ENCODE assay signal across 8 cellular contexts in genomic region chr1:71046891-71047634, GRCh38. TPM values are rescaled to one million over a fixed set of nuclear protein-coding genes. Genes with fewer than 3 reads are reported as not detected.
DNase-seq lines count a peak whose midpoint lies in the region; ATAC-seq, FAIRE-seq and TF ChIP-seq lines count a peak whose summit lies in the region.

No MANE protein-coding gene starts in this region.

- peak; percentile 42 to 44 for ATAC-seq in activated CD4-positive, CD25-positive, alpha-beta regulatory T cell treated with anti-CD3 and anti-CD28 coated beads, Interleukin-2, amount 50 U/mL, for 24 hours
- ATAC-seq in central memory CD8-positive, alpha-beta T cell (replicated peaks; ENCODE audit: extremely low read depth, poor library complexity, severe bottlenecking), result peak; percentile 27
- peak; percentile 38 for ATAC-seq in HepG2

- no peak overlapping the region for H3K27ac Mint-ChIP-seq in central memory CD8-positive, alpha-beta T cell (ENCODE audit: low read depth)

- no peak for DNase-seq in activated CD4-positive, CD25-positive, alpha-beta regulatory T cell (lab: John Stamatoyannopoulos, UW)
- DNase-seq in MM.1S (no peak), HepG2 (ENCODE audit: low spot score) (no peak), testis (no peak), Karpas-422 (no peak)
- no peak for DNase-seq in central memory CD8-positive, alpha-beta T cell (ENCODE audit: low spot score in 2 of 2)
- DNase-seq in effector CD4-positive, alpha-beta T cell, result no peak

- H3K36me3 ChIP-seq in MM.1S (replicated peaks; ENCODE audit: insufficient read depth, low read length), result no peaks in the 10 kb centered on the region
- no peaks in the 10 kb centered on the region for H3K36me3 ChIP-seq in HepG2 (replicated peaks in 1 of 2; ENCODE audit: control insufficient read depth in 1 of 2, insufficient read depth in 2 of 2, low read length in 2 of 2)
- H3K36me3 ChIP-seq in testis (ENCODE audit: low read depth, missing control alignments), result no peaks in the 10 kb centered on the region
- no peaks in the 10 kb centered on the region for H3K36me3 ChIP-seq in Karpas-422 (ENCODE audit: insufficient read depth, low read length)

- no TSS peak for BruUV-seq in HepG2 (replicated peaks; lab: Mats Ljungman, UMichigan)

- H3K27ac ChIP-seq in MM.1S (ENCODE audit: low read length), result no peak overlapping the region
- H3K27ac ChIP-seq in HepG2 (ENCODE audit: extremely low read length, insufficient read depth, low read length), result no peak overlapping the region
- H3K27ac ChIP-seq in testis, result no peak overlapping the region
- no peak overlapping the region for H3K27ac ChIP-seq in Karpas-422 (ENCODE audit: low read length)

- H3K9ac ChIP-seq in MM.1S (ENCODE audit: low read length), result no peak overlapping the region
- no peak overlapping the region for H3K9ac ChIP-seq in HepG2 (ENCODE audit: insufficient read depth, low read depth, low read length)
- H3K9ac ChIP-seq in Karpas-422 (ENCODE audit: low read length), result no peak overlapping the region

- no peaks in the 10 kb centered on the region for H3K36me3 Mint-ChIP-seq in central memory CD8-positive, alpha-beta T cell (ENCODE audit: insufficient read depth)

- peaks cover 47% of the 10 kb centered on the region for H3K27me3 Mint-ChIP-seq in central memory CD8-positive, alpha-beta T cell

- TF ChIP-seq EP300 in HepG2 (IDR thresholded peaks at IDR 0.05; ENCODE audit: low read depth in 2 of 2, low read length in 2 of 2) (no peak), HepG2 (CRISPR knock-in tag; IDR thresholded peaks at IDR 0.05; ENCODE audit: borderline replicate concordance) (no peak)

- peak overlapping the region; percentile 8; the same call in 1 of the 2 replicates for H3K4me3 ChIP-seq in MM.1S (ENCODE audit: low read length)
- H3K4me3 ChIP-seq in HepG2 (replicated peaks in 1 of 3; ENCODE audit: insufficient read depth in 1 of 3, low read depth in 2 of 3, low read length in 3 of 3), result peak overlapping the region; percentile 33 to 66 (median 47); a peak in 5 of 6 replicates
- peak overlapping the region; percentile 46 to 63 for H3K4me3 ChIP-seq in testis
- H3K4me3 ChIP-seq in Karpas-422 (ENCODE audit: low read length), result no peak overlapping the region

- CTCF ChIA-PET in HepG2 (lab: Yijun Ruan, JAX; ENCODE audit: low intra/inter-chr PET ratio, low total read pairs), result no interaction called here

- no peaks in the 10 kb centered on the region for H3K9me3 Mint-ChIP-seq in central memory CD8-positive, alpha-beta T cell

- H3K9me3 ChIP-seq in MM.1S (replicated peaks; ENCODE audit: insufficient read depth, low read length), result no peaks in the 10 kb centered on the region
- no peaks in the 10 kb centered on the region for H3K9me3 ChIP-seq in HepG2 (ENCODE audit: low read length)
- H3K9me3 ChIP-seq in testis, result no peaks in the 10 kb centered on the region
- H3K9me3 ChIP-seq in Karpas-422 (ENCODE audit: low read length), result no peaks in the 10 kb centered on the region

- H3K27me3 ChIP-seq in MM.1S (replicated peaks; ENCODE audit: insufficient read depth, low read length) (no peaks in the 10 kb centered on the region; the same call in 1 of the 2 replicates), HepG2 (ENCODE audit: control insufficient read depth in 1 of 2, insufficient read depth in 2 of 2, low read length in 2 of 2) (peaks cover 11 to 25% of the 10 kb centered on the region in 2 experiments), testis (no peaks in the 10 kb centered on the region), Karpas-422 (ENCODE audit: low read length) (no peaks in the 10 kb centered on the region)

- H3F3A ChIP-seq in MM.1S (ENCODE audit: insufficient read depth, low read length), result no peaks in the 10 kb centered on the region

- peak overlapping the region; percentile 77 for H3K4me3 Mint-ChIP-seq in central memory CD8-positive, alpha-beta T cell

- WGBS in HepG2 (ENCODE audit: low lambda C conversion rate), result 57% methylated on average over 16 of the region's 73 CpGs
- WGBS in testis, 2 donors, result 0 to 2% methylated on average over 13 to 39 of the region's 73 CpGs

- no peak overlapping the region for H2AFZ ChIP-seq in MM.1S (ENCODE audit: low read length)
- H2AFZ ChIP-seq in HepG2 (ENCODE audit: low read length), result no peak overlapping the region
- no peak overlapping the region for H2AFZ ChIP-seq in Karpas-422 (ENCODE audit: low read length)

- H3K4me2 ChIP-seq in MM.1S (ENCODE audit: low read depth, low read length), result no peak overlapping the region
- H3K4me2 ChIP-seq in HepG2 (ENCODE audit: low read depth, low read length), result peak overlapping the region; percentile 74
- no peak overlapping the region for H3K4me2 ChIP-seq in Karpas-422 (ENCODE audit: low read depth, low read length, poor library complexity, severe bottlenecking)

- POLR2A ChIA-PET in HepG2 (lab: Yijun Ruan, JAX), result interaction anchor here (1.0 kb wide), 1 partner anchor 34 kb away, joined by 3 read pairs; the partner anchor contains the start of gene ZRANB2

- H4K20me1 ChIP-seq in MM.1S (ENCODE audit: insufficient read depth, low read length), result no peaks in the 10 kb centered on the region
- H4K20me1 ChIP-seq in HepG2 (ENCODE audit: insufficient read depth, low read length), result no peaks in the 10 kb centered on the region
- H4K20me1 ChIP-seq in Karpas-422 (ENCODE audit: insufficient read depth, low read depth, low read length), result no peaks in the 10 kb centered on the region

- peaks cover 16% of the 10 kb centered on the region for H3K4me1 Mint-ChIP-seq in central memory CD8-positive, alpha-beta T cell

- no peak for TF ChIP-seq RAD21 in HepG2 (CRISPR knock-in tag; IDR thresholded peaks at IDR 0.05)

- TF ChIP-seq CTCF in MM.1S (IDR thresholded peaks at IDR 0.05; ENCODE audit: low read length), result no peak
- TF ChIP-seq CTCF in HepG2 (CRISPR knock-in tag; IDR thresholded peaks at IDR 0.05), result no peak
- TF ChIP-seq CTCF in testis (IDR thresholded peaks at IDR 0.05), result no peak

- H3K9me2 ChIP-seq in MM.1S (replicated peaks; ENCODE audit: insufficient read depth, low read length) (no peaks in the 10 kb centered on the region), Karpas-422 (replicated peaks; ENCODE audit: insufficient read depth, low read length) (no peaks in the 10 kb centered on the region)

- no peak for TF ChIP-seq POLR2A in HepG2 (IDR thresholded peaks at IDR 0.05; ENCODE audit: insufficient read depth in 1 of 2, low read depth in 2 of 2, low read length in 2 of 2)
- no peak for TF ChIP-seq POLR2A in testis (IDR thresholded peaks at IDR 0.05)

- in situ Hi-C loops in HepG2 (cut with HindIII; ENCODE audit: extremely low pct_ligation_motif_present, low pct_unique_long_range_greater_than_20kb), result loop anchor here (5.0 kb wide), 2 partner anchors 360 to 520 kb away; no protein-coding TSS in a partner anchor

- intact Hi-C loops in HepG2 (cut with micrococcal nuclease; ENCODE audit: unreplicated experiment) (no loop called here), testis (cut with DNase I; ENCODE audit: low total_unique reads) (loop anchor here (10.0 kb wide), 1 partner anchor 362 kb away; no protein-coding TSS in a partner anchor)

- FAIRE-seq in HepG2 (lab: Jason Lieb, UNC), result no peak

- H3K4me1 ChIP-seq in MM.1S (ENCODE audit: low read length) (no peaks in the 10 kb centered on the region), HepG2 (ENCODE audit: insufficient read depth, low read length) (peaks cover 6% of the 10 kb centered on the region; the same call in 1 of the 2 replicates), testis (no peaks in the 10 kb centered on the region), Karpas-422 (ENCODE audit: low read length) (no peaks in the 10 kb centered on the region)

- H3K79me2 ChIP-seq in MM.1S (ENCODE audit: low read length) (no peaks in the 10 kb centered on the region), HepG2 (ENCODE audit: insufficient read depth, low read length) (no peaks in the 10 kb centered on the region), Karpas-422 (ENCODE audit: low read length) (no peaks in the 10 kb centered on the region)

RNA-seq across cellular contexts. Expression of gene PTGER3, which starts 0.6 kb away (rescaled TPM):
- total RNA-seq in HepG2 (2016; rRNA removed; fragmentation: Illumina TruSeq; extraction: Trizol), result not detected in 2 replicates
- not detected in 2 replicates for total RNA-seq in HepG2 (2016; cell fraction: cytosol; rRNA removed; fragmentation: Illumina TruSeq; extraction: Trizol; ENCODE audit: low read depth)
- total RNA-seq in HepG2 (2016; cell fraction: insoluble cytoplasmic fraction; rRNA removed; fragmentation: Illumina TruSeq; extraction: Trizol), result 0.04 TPM in 1 of 2 replicates, not detected in the other
- total RNA-seq in HepG2 (2016; cell fraction: membrane; rRNA removed; fragmentation: Illumina TruSeq; extraction: Trizol), result not detected in 2 replicates
- not detected in 2 replicates for total RNA-seq in HepG2 (2016; cell fraction: nucleus; rRNA removed; fragmentation: Illumina TruSeq; extraction: Trizol)
- polyA plus RNA-seq in HepG2 (2011; rRNA removed), result 0.01 TPM in 1 of 2 replicates, not detected in the other
- polyA plus RNA-seq in HepG2 (2011; cell fraction: cytosol; rRNA removed), result not detected in 2 replicates
- not detected in 2 replicates for polyA plus RNA-seq in HepG2 (2011; cell fraction: nucleus; rRNA removed)
- polyA plus RNA-seq in HepG2 (2012), result not detected in 2 replicates
- polyA plus RNA-seq in HepG2 (2016; cell fraction: cytosol; fragmentation: Illumina TruSeq; extraction: Trizol; ENCODE audit: low read depth), result not detected in 2 replicates
- not detected in 2 replicates for polyA plus RNA-seq in HepG2 (2016; cell fraction: insoluble cytoplasmic fraction; fragmentation: Illumina TruSeq; extraction: Trizol; ENCODE audit: low read depth)
- not detected in 2 replicates for polyA plus RNA-seq in HepG2 (2016; cell fraction: membrane; fragmentation: Illumina TruSeq; extraction: Trizol; ENCODE audit: low read depth)
- not detected in 2 replicates for polyA plus RNA-seq in HepG2 (2016; cell fraction: nucleus; fragmentation: Illumina TruSeq; extraction: Trizol; ENCODE audit: insufficient read depth, low read depth)
- polyA minus RNA-seq in HepG2 (2011; rRNA and poly(A)+ RNA removed; ENCODE audit: low replicate concordance), result not detected in 2 replicates
- polyA minus RNA-seq in HepG2 (2011; cell fraction: cytosol; rRNA and poly(A)+ RNA removed), result not detected in 2 replicates
- polyA minus RNA-seq in HepG2 (2011; cell fraction: nucleus; rRNA and poly(A)+ RNA removed), result 0.26 TPM in 1 of 2 replicates, not detected in the other
- under 1 TPM; 0.31 to 0.43 TPM for total RNA-seq in testis
- polyA plus RNA-seq in testis (ENCODE audit: insufficient read depth, low read depth, low replicate concordance), result 3.6 TPM
- not detected in 2 replicates for total RNA-seq in Karpas-422 (2014; rRNA removed; shearing (Covaris generic); ENCODE audit: low replicate concordance)

RNA-seq across cellular contexts. Expression of gene ZRANB2, which starts 33.8 kb away (rescaled TPM):
- total RNA-seq in HepG2 (2016; rRNA removed; fragmentation: Illumina TruSeq; extraction: Trizol), result 42.8 and 43.0 TPM in 2 replicates
- total RNA-seq in HepG2 (2016; cell fraction: cytosol; rRNA removed; fragmentation: Illumina TruSeq; extraction: Trizol; ENCODE audit: low read depth), result 3.3 and 4.7 TPM in 2 replicates
- total RNA-seq in HepG2 (2016; cell fraction: insoluble cytoplasmic fraction; rRNA removed; fragmentation: Illumina TruSeq; extraction: Trizol), result 40.1 and 44.2 TPM in 2 replicates
- 7.4 and 9.4 TPM in 2 replicates for total RNA-seq in HepG2 (2016; cell fraction: membrane; rRNA removed; fragmentation: Illumina TruSeq; extraction: Trizol)
- 99.8 and 126 TPM in 2 replicates for total RNA-seq in HepG2 (2016; cell fraction: nucleus; rRNA removed; fragmentation: Illumina TruSeq; extraction: Trizol)
- 41.0 and 45.4 TPM in 2 replicates for polyA plus RNA-seq in HepG2 (2011; rRNA removed)
- 7.0 and 10.1 TPM in 2 replicates for polyA plus RNA-seq in HepG2 (2011; cell fraction: cytosol; rRNA removed)
- polyA plus RNA-seq in HepG2 (2011; cell fraction: nucleus; rRNA removed), result 84.0 and 107 TPM in 2 replicates
- polyA plus RNA-seq in HepG2 (2012), result 42.2 and 49.3 TPM in 2 replicates
- polyA plus RNA-seq in HepG2 (2016; cell fraction: cytosol; fragmentation: Illumina TruSeq; extraction: Trizol; ENCODE audit: low read depth), result 2.9 and 3.2 TPM in 2 replicates
- 60.2 and 66.7 TPM in 2 replicates for polyA plus RNA-seq in HepG2 (2016; cell fraction: insoluble cytoplasmic fraction; fragmentation: Illumina TruSeq; extraction: Trizol; ENCODE audit: low read depth)
- polyA plus RNA-seq in HepG2 (2016; cell fraction: membrane; fragmentation: Illumina TruSeq; extraction: Trizol; ENCODE audit: low read depth), result 5.2 and 5.3 TPM in 2 replicates
- polyA plus RNA-seq in HepG2 (2016; cell fraction: nucleus; fragmentation: Illumina TruSeq; extraction: Trizol; ENCODE audit: insufficient read depth, low read depth), result 194 and 204 TPM in 2 replicates
- 7.3 and 26.9 TPM in 2 replicates for polyA minus RNA-seq in HepG2 (2011; rRNA and poly(A)+ RNA removed; ENCODE audit: low replicate concordance)
- polyA minus RNA-seq in HepG2 (2011; cell fraction: cytosol; rRNA and poly(A)+ RNA removed), result 6.8 and 11.9 TPM in 2 replicates
- 134 and 164 TPM in 2 replicates for polyA minus RNA-seq in HepG2 (2011; cell fraction: nucleus; rRNA and poly(A)+ RNA removed)
- total RNA-seq in testis, result 100 to 1,000 TPM; 110 to 153 TPM
- polyA plus RNA-seq in testis (ENCODE audit: insufficient read depth, low read depth, low replicate concordance), result 92.7 TPM
- 47.0 and 128 TPM in 2 replicates for total RNA-seq in Karpas-422 (2014; rRNA removed; shearing (Covaris generic); ENCODE audit: low replicate concordance)
